ENCODE assay signal across 8 cellular contexts in genomic region chr17:30477758-30478115, GRCh38. TPM values are rescaled to one million over a fixed set of nuclear protein-coding genes. Genes with fewer than 3 reads are reported as not detected.
DNase-seq lines count a peak whose midpoint lies in the region; FAIRE-seq and TF ChIP-seq lines count a peak whose summit lies in the region.

No MANE protein-coding gene starts in this region.

- peak overlapping the region; percentile 66 to 90 (median 86) for H3K4me3 ChIP-seq in H1 (ENCODE audit: extremely low read depth in 1 of 4, insufficient read depth in 2 of 4, low read depth in 3 of 4, low read length in 4 of 4)
- H3K4me3 ChIP-seq in muscle layer of duodenum (ENCODE audit: low read depth in 1 of 2, low read length in 2 of 2) = peak overlapping the region; percentile 77 to 98

- DNase-seq in stimulated activated naive CD4-positive, alpha-beta T cell (lab: John Stamatoyannopoulos, UW) = peak in 4 of 6 experiments; percentile 16 to 56 (median 38)
- no peak for DNase-seq in stimulated activated naive CD4-positive, alpha-beta T cell treated with Interleukin-2 at 50 U/mL for 16 hours (lab: John Stamatoyannopoulos, UW)
- DNase-seq in RPMI8226 (peak; percentile 9), H1 (ENCODE audit: low read depth in 1 of 2, low spot score in 2 of 2) (no peak), amygdala (lab: John Stamatoyannopoulos, UW) (no peak), iPS-NIHi11 (ENCODE audit: low spot score) (no peak), DMS79 treated with DMSO at 0.1 percent for 48 hours (lab: John Stamatoyannopoulos, UW) (no peak)

- no peak overlapping the region for H2BK15ac ChIP-seq in H1 (ENCODE audit: low read length)

- no peaks in the 10 kb centered on the region; a peak in 1 of 7 replicates for H3K27me3 ChIP-seq in H1 (replicated peaks in 1 of 4; ENCODE audit: control insufficient read depth in 3 of 4, extremely low read depth in 1 of 4, insufficient read depth in 3 of 4, low read length in 3 of 4)
- H3K27me3 ChIP-seq in muscle layer of duodenum (ENCODE audit: low read depth, low read length) = no peaks in the 10 kb centered on the region

- TF ChIP-seq RAD21 in H1 (IDR thresholded peaks at IDR 0.05 in 1 of 2, conservative IDR thresholded peaks at IDR 0.05 in 1 of 2; ENCODE audit: low read depth in 2 of 2, low read length in 2 of 2) = no peak

- peaks cover 3 to 17% of the 10 kb centered on the region in 2 experiments; a peak in 3 of 4 replicates for H3K79me2 ChIP-seq in H1 (ENCODE audit: control insufficient read depth in 1 of 2, insufficient read depth in 2 of 2, low read length in 2 of 2)

- H4K5ac ChIP-seq in H1 (ENCODE audit: insufficient read length, low read depth, low read length) = no peak overlapping the region

- FAIRE-seq in H1 (lab: Jason Lieb, UNC) = no peak

- CTCF ChIA-PET in H1 (lab: Charles Lee; ENCODE audit: partially characterized antibody) = interaction anchor here (0.7 to 2.7 kb wide), 7 partner anchors 10 to 195 kb away, joined by 3 to 13 read pairs (median 3); no protein-coding TSS in a partner anchor

- TF ChIP-seq CTCF in H1 (IDR thresholded peaks at IDR 0.05; ENCODE audit: control extremely low read depth in 1 of 3, insufficient read depth in 1 of 3, low read depth in 1 of 3, low read length in 3 of 3) = no peak

- peaks cover 0 to 3% (median 0%) of the 10 kb centered on the region in 4 experiments; a peak in 1 of 7 replicates for H3K4me1 ChIP-seq in H1 (replicated peaks in 1 of 4; ENCODE audit: control insufficient read depth in 3 of 4, insufficient read depth in 4 of 4, low read length in 3 of 4)
- H3K4me1 ChIP-seq in muscle layer of duodenum (ENCODE audit: control insufficient read depth in 1 of 2, insufficient read depth in 2 of 2, low read length in 2 of 2) = peaks cover 4 to 13% of the 10 kb centered on the region in 2 donors

- H3K27ac ChIP-seq in H1 (ENCODE audit: low read depth, low read length) (peak overlapping the region; percentile 92), muscle layer of duodenum (ENCODE audit: low read length) (peak overlapping the region; percentile 94)

- H2AK5ac ChIP-seq in H1 (ENCODE audit: low read depth, low read length) = no peak overlapping the region

- no peak for TF ChIP-seq EP300 in H1 (IDR thresholded peaks at IDR 0.05; ENCODE audit: borderline replicate concordance in 1 of 2, low read depth in 2 of 2, low read length in 2 of 2)

- TF ChIP-seq POLR2A in H1 (IDR thresholded peaks at IDR 0.05; ENCODE audit: control extremely low read depth in 1 of 2, low read depth in 2 of 2, low read length in 2 of 2) = no peak; a peak in 1 of 3 replicates

- peak overlapping the region; percentile 70 to 95 (median 94) for H3K9ac ChIP-seq in H1 (replicated peaks in 1 of 4; ENCODE audit: extremely low read depth in 1 of 4, low read depth in 3 of 4, low read length in 3 of 4)

- H3K4ac ChIP-seq in H1 (replicated peaks; ENCODE audit: insufficient read length, low read depth, low read length) = no peak overlapping the region

- no peaks in the 10 kb centered on the region for H4K20me1 ChIP-seq in H1 (replicated peaks in 1 of 2; ENCODE audit: control insufficient read depth in 1 of 2, insufficient read depth in 2 of 2, low read length in 2 of 2)

- peak overlapping the region; percentile 33; the same call in 1 of the 2 replicates for H3K18ac ChIP-seq in H1 (ENCODE audit: extremely low read depth, low read length)

- WGBS in H1 (ENCODE audit: extremely low coverage in 1 of 2, insufficient coverage in 1 of 2, insufficient read length in 1 of 2, insufficient replicate concordance in 2 of 2, low coverage in 1 of 2, low lambda C conversion rate in 2 of 2, missing lambda C conversion rate in 1 of 2), 2 experiments = 3% methylated on average over 9 of the region's 10 CpGs; no CpG with 5 or more reads in 1 of the 2 experiments

- H3K9me3 ChIP-seq in H1 (ENCODE audit: insufficient read depth in 2 of 2, low read depth in 1 of 2, low read length in 1 of 2) (no peaks in the 10 kb centered on the region), muscle layer of duodenum (ENCODE audit: control insufficient read depth in 1 of 2, low read length in 2 of 2) (no peaks in the 10 kb centered on the region)

- peaks cover 0 to 19% (median 7%) of the 10 kb centered on the region in 4 experiments; a peak in 4 of 8 replicates for H3K36me3 ChIP-seq in H1 (ENCODE audit: control insufficient read depth in 2 of 4, insufficient read depth in 4 of 4, low read length in 3 of 4)
- peaks cover 7 to 15% of the 10 kb centered on the region in 2 donors for H3K36me3 ChIP-seq in muscle layer of duodenum (ENCODE audit: control insufficient read depth in 1 of 2, insufficient read depth in 2 of 2, low read length in 2 of 2)

- peak overlapping the region; percentile 81 for H3K56ac ChIP-seq in H1 (replicated peaks; ENCODE audit: insufficient read length, low read depth, low read length)

- no peak overlapping the region for H3K23ac ChIP-seq in H1 (ENCODE audit: insufficient read length)

- H3K79me1 ChIP-seq in H1 (ENCODE audit: low read depth, low read length) = no peaks in the 10 kb centered on the region

- H2BK20ac ChIP-seq in H1 (ENCODE audit: low read length) = no peak overlapping the region

- no peak overlapping the region; the same call in 1 of the 2 replicates for H2BK12ac ChIP-seq in H1 (ENCODE audit: low read depth, low read length)

- H3K23me2 ChIP-seq in H1 (ENCODE audit: low read depth, low read length) = peaks cover 3% of the 10 kb centered on the region; the same call in 1 of the 2 replicates

- H2BK120ac ChIP-seq in H1 (replicated peaks; ENCODE audit: low read depth, low read length) = no peak overlapping the region

- H2BK5ac ChIP-seq in H1 (ENCODE audit: low read depth, low read length) = peak overlapping the region; percentile 96; the same call in 1 of the 2 replicates

- H4K8ac ChIP-seq in H1 (ENCODE audit: extremely low read depth, insufficient read depth, low read length) = peak overlapping the region; percentile 97; the same call in 1 of the 2 replicates

- no peak overlapping the region for H2AFZ ChIP-seq in H1 (ENCODE audit: low read length)

- H4K91ac ChIP-seq in H1 (replicated peaks; ENCODE audit: insufficient read length, low read length) = no peak overlapping the region

- POLR2A ChIA-PET in H1 (lab: Charles Lee; ENCODE audit: partially characterized antibody) = interaction anchor here (0.8 to 1.4 kb wide), 6 partner anchors 8 to 73 kb away, joined by 3 read pairs; no protein-coding TSS in a partner anchor

- H3K14ac ChIP-seq in H1 (ENCODE audit: insufficient read length) = no peak overlapping the region

- peak overlapping the region; percentile 40 to 69 for H3K4me2 ChIP-seq in H1 (ENCODE audit: insufficient read depth in 1 of 2, low read depth in 2 of 2, low read length in 2 of 2)

TF ChIP-seq in H1, 55 proteins besides CTCF, POLR2A, EP300 and RAD21:
- TF ChIP-seq JUND (IDR thresholded peaks at IDR 0.05; ENCODE audit: low read length) (no peak), ASH2L (IDR thresholded peaks at IDR 0.05; ENCODE audit: low read length) (peak; percentile 5)
TF ChIP-seq in H1: peak in this region for 1.

RNA-seq across cellular contexts. Expression of gene GOSR1, which starts 0.5 kb away (rescaled TPM):
- 38.0 and 43.3 TPM in 2 replicates for total RNA-seq in H1 (2021; fragmentation: NEBNext Ultra II Directional; extraction: Animal tissue kit (Norgen Biotek cat#: 25700))
- 7.4 and 9.2 TPM in 2 replicates for polyA plus RNA-seq in H1 (2011; rRNA removed)
- polyA plus RNA-seq in H1 (2011; cell fraction: cytosol; rRNA removed) = 13.8 TPM
- polyA plus RNA-seq in H1 (2011; cell fraction: nucleus; rRNA removed) = 6.8 TPM
- 26.1 to 37.0 TPM (median 30.5 TPM) in 4 replicates for polyA plus RNA-seq in H1 (2012, experiment 1 of 2)
- 8.1 TPM for polyA plus RNA-seq in H1 (2012, experiment 2 of 2)
- 23.2 TPM for polyA plus RNA-seq in H1 (2013, experiment 1 of 2)
- 23.0 TPM for polyA plus RNA-seq in H1 (2013, experiment 2 of 2)
- polyA minus RNA-seq in H1 (2011; rRNA and poly(A)+ RNA removed) = 27.6 and 35.8 TPM in 2 replicates
- polyA minus RNA-seq in H1 (2011; cell fraction: cytosol; rRNA and poly(A)+ RNA removed) = 14.2 TPM
- polyA minus RNA-seq in H1 (2011; cell fraction: nucleus; rRNA and poly(A)+ RNA removed) = 33.2 TPM

Comparison
In these comparisons a context has a peak if more than half of its experiments do, and no peak if none do; other contexts are left out.
1. DNase-seq: peak in stimulated activated naive CD4-positive, alpha-beta T cell (4 of 6) and RPMI8226 (single experiment); none in stimulated activated naive CD4-positive, alpha-beta T cell treated with Interleukin-2 at 50 U/mL for 16 hours (single experiment), H1 (0 of 2), amygdala (0 of 56), iPS-NIHi11 (single experiment) and DMS79 treated with DMSO at 0.1 percent for 48 hours (single experiment).